ENCODE assay signal across 18 cellular contexts in the genomic region with DNA sequence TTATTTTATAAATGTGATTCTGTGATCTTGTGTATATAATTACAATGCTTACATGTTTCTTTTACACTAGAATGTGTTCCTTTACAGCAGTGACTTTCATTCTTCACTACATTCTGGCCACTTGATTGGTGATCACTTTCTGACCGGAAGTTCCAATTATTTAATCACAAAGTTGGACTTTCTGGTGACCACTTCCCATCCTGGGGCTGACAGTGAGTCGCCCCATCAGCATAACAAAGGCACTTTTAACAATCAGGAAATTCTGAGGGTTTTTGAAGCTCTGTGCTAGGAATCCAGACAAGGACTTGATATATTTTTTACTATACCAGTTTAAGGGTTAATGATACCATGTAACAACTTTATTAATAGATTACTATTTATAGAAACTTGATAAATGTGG.
DNase-seq lines count a peak whose midpoint lies in the region; ATAC-seq and TF ChIP-seq lines count a peak whose summit lies in the region.
"Had no signal": no experiment of that assay in that cellular context is flagged by ENCODE, and none has a peak within 500 bp of the region (broad histone marks: within the 10 kb centered on the region; RNA-seq: fewer than 3 reads in every experiment).

No MANE protein-coding gene starts in this region.

- in situ Hi-C loops in KBM-7 (cut with MboI; ENCODE audit: low pct_unique_long_range_greater_than_20kb, low sequenced_read_pairs): no loop called here

- no peaks in the 10 kb centered on the region for H3K27me3 Mint-ChIP-seq in activated naive CD8-positive, alpha-beta T cell treated with anti-CD3 and anti-CD28 coated beads, Interleukin-2, amount 10 ng/mL, durations not matched to agents 7 days and 5 days
- no peaks in the 10 kb centered on the region for H3K27me3 Mint-ChIP-seq in activated naive CD8-positive, alpha-beta T cell treated with anti-CD3 and anti-CD28 coated beads, Interleukin-2, amount 50 U/mL, for 24 hours
- H3K27me3 Mint-ChIP-seq in activated T-helper 1 cell treated with anti-CD3 and anti-CD28 coated beads, Interleukin-12 subunit alpha, Interleukin-12 subunit beta, Interleukin-2, Interleukin-4 antibody, amounts not matched to agents 30 ng/mL and 10 ng/mL and 1 ng/mL, durations not matched to agents 14 hours and 24 hours and 36 hours (ENCODE audit: insufficient read depth): no peaks in the 10 kb centered on the region
- H3K27me3 Mint-ChIP-seq: type B pancreatic cell had no signal

- no peak for ATAC-seq in activated naive CD8-positive, alpha-beta T cell treated with anti-CD3 and anti-CD28 coated beads, Interleukin-2, amount 10 ng/mL, durations not matched to agents 7 days and 5 days (ENCODE audit: low read depth)
- ATAC-seq in activated naive CD8-positive, alpha-beta T cell treated with anti-CD3 and anti-CD28 coated beads, Interleukin-2, amount 50 U/mL, for 24 hours: no peak
- ATAC-seq in foreskin keratinocyte: peak; percentile 37
- ATAC-seq: left lobe of liver, natural killer cell, right cardiac atrium had no signal

- no peak overlapping the region for H3K4me3 ChIP-seq in lower leg skin (ENCODE audit: low read depth, poor library complexity, severe bottlenecking)

- peaks cover 8% of the 10 kb centered on the region for H3K4me1 Mint-ChIP-seq in activated naive CD8-positive, alpha-beta T cell treated with anti-CD3 and anti-CD28 coated beads, Interleukin-2, amount 10 ng/mL, durations not matched to agents 7 days and 5 days
- peaks cover 6% of the 10 kb centered on the region for H3K4me1 Mint-ChIP-seq in activated naive CD8-positive, alpha-beta T cell treated with anti-CD3 and anti-CD28 coated beads, Interleukin-2, amount 50 U/mL, for 24 hours
- H3K4me1 Mint-ChIP-seq in activated T-helper 1 cell treated with anti-CD3 and anti-CD28 coated beads, Interleukin-12 subunit alpha, Interleukin-12 subunit beta, Interleukin-2, Interleukin-4 antibody, amounts not matched to agents 30 ng/mL and 10 ng/mL and 1 ng/mL, durations not matched to agents 14 hours and 24 hours and 36 hours (ENCODE audit: low read depth): peaks cover 7% of the 10 kb centered on the region
- H3K4me1 Mint-ChIP-seq: natural killer cell had no signal

- peaks cover 2% of the 10 kb centered on the region for H3K9me3 Mint-ChIP-seq in activated naive CD8-positive, alpha-beta T cell treated with anti-CD3 and anti-CD28 coated beads, Interleukin-2, amount 10 ng/mL, durations not matched to agents 7 days and 5 days
- H3K9me3 Mint-ChIP-seq in activated naive CD8-positive, alpha-beta T cell treated with anti-CD3 and anti-CD28 coated beads, Interleukin-2, amount 50 U/mL, for 24 hours: no peaks in the 10 kb centered on the region
- H3K9me3 Mint-ChIP-seq in activated T-helper 1 cell treated with anti-CD3 and anti-CD28 coated beads, Interleukin-12 subunit alpha, Interleukin-12 subunit beta, Interleukin-2, Interleukin-4 antibody, amounts not matched to agents 30 ng/mL and 10 ng/mL and 1 ng/mL, durations not matched to agents 14 hours and 24 hours and 36 hours: no peaks in the 10 kb centered on the region
- H3K9me3 Mint-ChIP-seq: natural killer cell, type B pancreatic cell had no signal

- no peak for TF ChIP-seq POLR2A in lower leg skin (IDR thresholded peaks at IDR 0.05)

- H3K4me1 ChIP-seq in foreskin keratinocyte: peaks cover 11% of the 10 kb centered on the region

- 88 to 91% methylated on average over 2 of the region's 2 CpGs for WGBS in lower leg skin, 2 donors

- no peak overlapping the region for H3K27ac ChIP-seq in foreskin keratinocyte

- intact Hi-C loops in activated T-helper 1 cell treated with anti-CD3 and anti-CD28 coated beads, Interleukin-12 subunit alpha, Interleukin-12 subunit beta, Interleukin-2, Interleukin-4 antibody, amounts not matched to agents 30 ng/mL and 10 ng/mL and 1 ng/mL, durations not matched to agents 14 hours and 24 hours and 36 hours (cut with micrococcal nuclease): no loop called here
- intact Hi-C loops in lower leg skin (cut with DNase I; ENCODE audit: low total_unique reads): no loop called here

- H3K27me3 ChIP-seq in foreskin keratinocyte: no peaks in the 10 kb centered on the region

- POLR2A ChIA-PET in activated naive CD8-positive, alpha-beta T cell treated with anti-CD3 and anti-CD28 coated beads, Interleukin-2, amount 10 ng/mL, durations not matched to agents 7 days and 5 days (lab: Charles Lee): no interaction called here

- H3K27ac Mint-ChIP-seq in activated naive CD8-positive, alpha-beta T cell treated with anti-CD3 and anti-CD28 coated beads, Interleukin-2, amount 10 ng/mL, durations not matched to agents 7 days and 5 days: peak overlapping the region; percentile 18
- no peak overlapping the region for H3K27ac Mint-ChIP-seq in activated naive CD8-positive, alpha-beta T cell treated with anti-CD3 and anti-CD28 coated beads, Interleukin-2, amount 50 U/mL, for 24 hours
- peak overlapping the region; percentile 6 for H3K27ac Mint-ChIP-seq in activated T-helper 1 cell treated with anti-CD3 and anti-CD28 coated beads, Interleukin-12 subunit alpha, Interleukin-12 subunit beta, Interleukin-2, Interleukin-4 antibody, amounts not matched to agents 30 ng/mL and 10 ng/mL and 1 ng/mL, durations not matched to agents 14 hours and 24 hours and 36 hours
- H3K27ac Mint-ChIP-seq: natural killer cell, type B pancreatic cell had no signal

- peaks cover 9% of the 10 kb centered on the region for H3K36me3 Mint-ChIP-seq in activated naive CD8-positive, alpha-beta T cell treated with anti-CD3 and anti-CD28 coated beads, Interleukin-2, amount 10 ng/mL, durations not matched to agents 7 days and 5 days
- H3K36me3 Mint-ChIP-seq in activated naive CD8-positive, alpha-beta T cell treated with anti-CD3 and anti-CD28 coated beads, Interleukin-2, amount 50 U/mL, for 24 hours (ENCODE audit: low read depth): peaks cover 7% of the 10 kb centered on the region
- peaks cover 1% of the 10 kb centered on the region for H3K36me3 Mint-ChIP-seq in activated T-helper 1 cell treated with anti-CD3 and anti-CD28 coated beads, Interleukin-12 subunit alpha, Interleukin-12 subunit beta, Interleukin-2, Interleukin-4 antibody, amounts not matched to agents 30 ng/mL and 10 ng/mL and 1 ng/mL, durations not matched to agents 14 hours and 24 hours and 36 hours (ENCODE audit: low read depth)
- H3K36me3 Mint-ChIP-seq: natural killer cell, type B pancreatic cell had no signal

- peak overlapping the region; percentile 15 for H3K4me3 Mint-ChIP-seq in activated naive CD8-positive, alpha-beta T cell treated with anti-CD3 and anti-CD28 coated beads, Interleukin-2, amount 10 ng/mL, durations not matched to agents 7 days and 5 days
- no peak overlapping the region for H3K4me3 Mint-ChIP-seq in activated naive CD8-positive, alpha-beta T cell treated with anti-CD3 and anti-CD28 coated beads, Interleukin-2, amount 50 U/mL, for 24 hours
- H3K4me3 Mint-ChIP-seq in activated T-helper 1 cell treated with anti-CD3 and anti-CD28 coated beads, Interleukin-12 subunit alpha, Interleukin-12 subunit beta, Interleukin-2, Interleukin-4 antibody, amounts not matched to agents 30 ng/mL and 10 ng/mL and 1 ng/mL, durations not matched to agents 14 hours and 24 hours and 36 hours: no peak overlapping the region
- H3K4me3 Mint-ChIP-seq: natural killer cell, type B pancreatic cell had no signal

- TF ChIP-seq CTCF in foreskin keratinocyte (conservative IDR thresholded peaks at IDR 0.05) (no peak), lower leg skin (IDR thresholded peaks at IDR 0.05) (no peak)

- no peak for DNase-seq in activated naive CD8-positive, alpha-beta T cell treated with anti-CD3 and anti-CD28 coated beads, Interleukin-2, amount 10 ng/mL, durations not matched to agents 7 days and 5 days
- DNase-seq in activated naive CD8-positive, alpha-beta T cell treated with anti-CD3 and anti-CD28 coated beads, Interleukin-2, amount 50 U/mL, for 24 hours: no peak
- DNase-seq in activated T-helper 1 cell treated with anti-CD3 and anti-CD28 coated beads, Interleukin-12 subunit alpha, Interleukin-12 subunit beta, Interleukin-2, Interleukin-4 antibody, amounts not matched to agents 30 ng/mL and 10 ng/mL and 1 ng/mL, durations not matched to agents 14 hours and 24 hours and 36 hours (ENCODE audit: low spot score): no peak
- DNase-seq in foreskin keratinocyte: peak in 1 of 2 donors; percentile 36
- DNase-seq in NCI-H524 (lab: John Stamatoyannopoulos, UW): no peak
- no peak for DNase-seq in LoVo (ENCODE audit: low spot score)
- DNase-seq in lower leg skin (ENCODE audit: low spot score in 2 of 2): no peak
- DNase-seq in KBM-7: no peak
- DNase-seq: activated naive CD4-positive, alpha-beta T cell treated with Interleukin-2 at 50 U/mL for 16 hours; caudate nucleus; COR-L47; head of caudate nucleus; natural killer cell; NCI-H1105; right cardiac atrium; stimulated activated CD4-positive, alpha-beta T cell treated with anti-CD3 and anti-CD28 coated beads, Interleukin-2, amount 100 ng/mL, for 48 hours had no signal
